ENCODE assay signal across 19 cellular contexts in genomic region chr6:130046711-130047439, GRCh38. TPM values are rescaled to one million over a fixed set of nuclear protein-coding genes. Genes with fewer than 3 reads are reported as not detected.
DNase-seq lines count a peak whose midpoint lies in the region; ATAC-seq and TF ChIP-seq lines count a peak whose summit lies in the region.
"Had no signal": no experiment of that assay in that cellular context is flagged by ENCODE, and none has a peak within 500 bp of the region (broad histone marks: within the 10 kb centered on the region; RNA-seq: fewer than 3 reads in every experiment).

No MANE protein-coding gene starts in this region.

- in situ Hi-C loops in astrocyte of the spinal cord (cut with HindIII; ENCODE audit: low sequenced_read_pairs) = no loop called here

- H3K4me3 ChIP-seq in AG10803 (ENCODE audit: low read length) (no peak overlapping the region), GM23338 (no peak overlapping the region), astrocyte of the spinal cord (ENCODE audit: low read depth, low read length) (no peak overlapping the region), SJCRH30 (no peak overlapping the region)

- H3K4me1 Mint-ChIP-seq in GM23338 = peaks cover 26% of the 10 kb centered on the region

- H3K4me2 ChIP-seq in GM23338 = no peak overlapping the region

- no peaks in the 10 kb centered on the region for H3F3A ChIP-seq in GM23338 (replicated peaks; ENCODE audit: low read depth)

- no peaks in the 10 kb centered on the region for H3K79me2 ChIP-seq in GM23338 (replicated peaks; ENCODE audit: insufficient read depth)

- no peaks in the 10 kb centered on the region for H3K27me3 ChIP-seq in GM23338 (ENCODE audit: insufficient read depth)
- no peaks in the 10 kb centered on the region for H3K27me3 ChIP-seq in SJCRH30

- H3K4me3 Mint-ChIP-seq in GM23338 = no peak overlapping the region
- H3K4me3 Mint-ChIP-seq: CD4-positive, alpha-beta memory T cell had no signal

- H4K20me1 ChIP-seq in GM23338 (replicated peaks; ENCODE audit: insufficient read depth) = no peaks in the 10 kb centered on the region

- no peak for TF ChIP-seq POLR2A in GM18505 (IDR thresholded peaks at IDR 0.05; ENCODE audit: borderline replicate concordance, extremely low read depth, insufficient read depth, insufficient read length)

- TF ChIP-seq CTCF in AG10803 (conservative IDR thresholded peaks at IDR 0.05; ENCODE audit: low read length) = no peak
- no peak for TF ChIP-seq CTCF in GM23338 (conservative IDR thresholded peaks at IDR 0.05; ENCODE audit: low read depth in 2 of 2)
- TF ChIP-seq CTCF in astrocyte of the spinal cord (IDR thresholded peaks at IDR 0.05; ENCODE audit: low read depth, low read length) = no peak
- TF ChIP-seq CTCF in GM10266 (IDR thresholded peaks at IDR 0.05; ENCODE audit: control insufficient read depth, insufficient read depth, low read depth, missing control alignments) = no peak

- peaks cover 2% of the 10 kb centered on the region for H3K27me3 Mint-ChIP-seq in GM23338 (ENCODE audit: insufficient read depth, low read depth, poor library complexity)
- H3K27me3 Mint-ChIP-seq: CD4-positive, alpha-beta memory T cell had no signal

- no peaks in the 10 kb centered on the region for H3K9me2 ChIP-seq in GM23338 (ENCODE audit: insufficient read depth)

- H3K4me1 ChIP-seq in GM23338 (ENCODE audit: insufficient read depth) (peaks cover 7% of the 10 kb centered on the region), SJCRH30 (no peaks in the 10 kb centered on the region)

- ATAC-seq in GM23338 = no peak
- ATAC-seq in GM18505 (IDR thresholded peaks at IDR 0.05; ENCODE audit: unreplicated experiment) = no peak
- ATAC-seq: PC-3 had no signal

- peaks cover 4% of the 10 kb centered on the region; the same call in 2 of the 3 replicates for H3K36me3 Mint-ChIP-seq in GM23338 (ENCODE audit: low read depth)

- no peaks in the 10 kb centered on the region for H3K9me3 Mint-ChIP-seq in GM23338
- H3K9me3 Mint-ChIP-seq: CD4-positive, alpha-beta memory T cell had no signal

- H3K27ac ChIP-seq in GM23338 (ENCODE audit: low read depth) = no peak overlapping the region
- H3K27ac ChIP-seq in SJCRH30 = no peak overlapping the region

- H3K36me3 ChIP-seq in GM23338 (ENCODE audit: insufficient read depth) (no peaks in the 10 kb centered on the region), SJCRH30 (no peaks in the 10 kb centered on the region)

- no peaks in the 10 kb centered on the region for H3K9me3 ChIP-seq in SJCRH30 (replicated peaks)

- 0 out of 2 replicates have a peak overlapping the region, but pooled peaks have one; percentile 46 for H3K27ac Mint-ChIP-seq in GM23338

- peak; percentile 20 for DNase-seq in AG10803 (ENCODE audit: low read depth)
- DNase-seq in GM23338 (ENCODE audit: low spot score) = no peak
- peak; percentile 28 for DNase-seq in astrocyte of the spinal cord (ENCODE audit: low read depth, low spot score)
- DNase-seq in hepatic stellate cell (ENCODE audit: low spot score) = peak; percentile 17
- no peak for DNase-seq in inferior parietal cortex (ENCODE audit: extremely low spot score)
- DNase-seq in SJCRH30 = no peak
- DNase-seq in GM10266 (ENCODE audit: extremely low spot score) = no peak
- DNase-seq: 8988T; Calu3; CD4-positive, alpha-beta memory T cell; DMS53; H7; MV-4-11; NCI-H1417; NCI-H1930; NCI-H446; NCI-H748 treated with DMSO at 0.1 percent for 48 hours; PC-3 had no signal

- no peak overlapping the region for H2AFZ ChIP-seq in GM23338

TF ChIP-seq in GM23338, 12 proteins besides CTCF, POLR2A, EP300 and RAD21:
- no peak for TF ChIP-seq EZH2 (IDR thresholded peaks at IDR 0.05; ENCODE audit: low read depth, unreplicated experiment)
- TF ChIP-seq STAT1 (IDR thresholded peaks at IDR 0.05; ENCODE audit: unreplicated experiment) = no peak
- no peak for TF ChIP-seq EZH2phosphoT487 (IDR thresholded peaks at IDR 0.05; ENCODE audit: unreplicated experiment)
- TF ChIP-seq ZNF462 (CRISPR knock-in tag; IDR thresholded peaks at IDR 0.05) = no peak
- TF ChIP-seq POLR2AphosphoS5 (IDR thresholded peaks at IDR 0.05; ENCODE audit: low read depth) = no peak
TF ChIP-seq in GM23338: peak in this region for 0.

RNA-seq across cellular contexts. Expression of gene L3MBTL3, which starts 28.5 kb away (rescaled TPM):
- total RNA-seq in GM23338 (2014; rRNA removed; shearing (Covaris generic)) = 11.2 and 12.1 TPM in 2 replicates
- 7.9 and 8.7 TPM in 2 replicates for polyA plus RNA-seq in GM23338 (2016; fragmentation: Nextera tagmentation; extraction: Ambion mirVana)
- 7.8 and 9.8 TPM in 2 replicates for total RNA-seq in SJCRH30 (2014; rRNA removed; shearing (Covaris generic))

Comparison
In these comparisons a context has a peak if more than half of its experiments do, and no peak if none do; other contexts are left out.
1. DNase-seq: peak in AG10803 (single experiment), astrocyte of the spinal cord (single experiment) and hepatic stellate cell (single experiment); none in GM23338 (single experiment), inferior parietal cortex (single experiment), SJCRH30 (0 of 2) and GM10266 (single experiment).